ENCODE assay signal across 13 cellular contexts in the genomic region with DNA sequence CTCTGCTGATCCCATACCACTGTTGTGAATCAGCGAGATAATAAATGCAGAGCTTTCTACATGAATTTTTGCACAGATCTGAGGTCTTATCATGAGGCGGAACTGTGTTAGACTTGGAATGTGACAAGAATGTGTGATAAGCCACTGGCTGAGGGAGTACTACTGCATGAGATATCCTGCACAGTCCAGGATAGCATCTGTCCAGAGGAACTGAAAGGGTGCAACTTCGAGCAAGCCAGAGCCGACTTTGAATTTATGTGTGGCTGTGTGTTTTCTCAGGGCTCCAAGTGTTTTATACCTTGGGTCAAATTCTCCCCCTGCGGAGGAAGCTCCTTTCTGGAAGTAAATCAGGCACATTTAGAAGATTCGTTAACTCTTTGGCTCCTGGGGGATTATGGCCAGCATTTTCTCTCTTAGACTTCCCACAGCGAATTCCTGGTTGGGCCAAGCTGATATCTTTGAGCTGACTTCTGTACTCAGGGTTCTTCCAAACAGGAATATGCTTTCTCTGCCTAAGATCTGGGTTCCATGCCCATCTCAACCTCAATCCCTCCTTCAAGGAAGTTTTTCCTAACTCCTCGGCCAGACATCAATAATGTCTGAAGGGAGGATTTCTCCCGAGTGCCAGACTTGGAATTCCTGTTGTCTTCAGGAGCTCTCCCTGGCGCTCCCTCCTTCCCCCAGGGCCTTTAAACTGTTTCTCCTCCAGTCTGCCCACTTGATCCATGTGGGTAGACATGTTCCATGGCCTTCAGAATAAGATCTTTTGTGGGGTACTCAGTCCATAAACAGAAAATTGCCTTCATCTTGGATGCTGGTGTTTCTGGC. TPM values are rescaled to one million over a fixed set of nuclear protein-coding genes. Genes with fewer than 3 reads are reported as not detected.
DNase-seq lines count a peak whose midpoint lies in the region; ATAC-seq and TF ChIP-seq lines count a peak whose summit lies in the region.
"Had no signal": no experiment of that assay in that cellular context is flagged by ENCODE, and none has a peak within 500 bp of the region (broad histone marks: within the 10 kb centered on the region; RNA-seq: fewer than 3 reads in every experiment).

No MANE protein-coding gene starts in this region.

- peaks cover 46% of the 10 kb centered on the region for H3K27me3 Mint-ChIP-seq in HFFc6 (ENCODE audit: insufficient read depth)

- WGBS in smooth muscle cell (ENCODE audit: low lambda C conversion rate) = 15% methylated on average over 10 of the region's 10 CpGs

- DNase-seq in HFFc6 = peak; percentile 56
- DNase-seq in adipocyte (ENCODE audit: low read depth) = peak; percentile 35
- DNase-seq in smooth muscle cell (lab: John Stamatoyannopoulos, UW; ENCODE audit: unreplicated experiment) = no peak
- DNase-seq in SIG-M5 treated with dmso at 0.1 percent for 504 hours (lab: John Stamatoyannopoulos, UW; ENCODE audit: unreplicated experiment) = no peak
- DNase-seq in SW480 (ENCODE audit: low spot score) = no peak
- DNase-seq: activated CD4-positive, alpha-beta T cell treated with anti-CD3 and anti-CD28 coated beads for 48 hours; SIG-M5; stimulated activated naive CD8-positive, alpha-beta T cell treated with anti-CD3 and anti-CD28 coated beads, Interleukin-15, Interleukin-2, amounts not matched to agents 100 U/mL and 50 U/mL, for 24 hours had no signal

- H3K36me3 ChIP-seq in adipocyte (ENCODE audit: control insufficient read depth, insufficient read depth, low read length, severe bottlenecking) (no peaks in the 10 kb centered on the region), iPS-18a (ENCODE audit: control insufficient read depth, low read depth, low read length) (no peaks in the 10 kb centered on the region), smooth muscle cell (ENCODE audit: low read depth) (no peaks in the 10 kb centered on the region)

- peak overlapping the region; percentile 48 for H3K4me3 Mint-ChIP-seq in HFFc6

- H3K9me3 Mint-ChIP-seq in HFFc6 = peaks cover 13% of the 10 kb centered on the region

- H3K4me1 ChIP-seq in adipocyte (ENCODE audit: control insufficient read depth, insufficient read depth, low read length) = peaks cover 29% of the 10 kb centered on the region
- peaks cover 29% of the 10 kb centered on the region for H3K4me1 ChIP-seq in iPS-18a (ENCODE audit: control insufficient read depth, low read depth, low read length)
- H3K4me1 ChIP-seq in smooth muscle cell (ENCODE audit: low read depth) = peaks cover 22% of the 10 kb centered on the region

- H3F3A ChIP-seq in smooth muscle cell (ENCODE audit: low read depth) = peaks cover 17% of the 10 kb centered on the region

- H3K4me2 ChIP-seq in smooth muscle cell = peak overlapping the region; percentile 82

- ATAC-seq in GM19351 (IDR thresholded peaks at IDR 0.05; ENCODE audit: unreplicated experiment) (no peak), GM21619 (IDR thresholded peaks at IDR 0.05; ENCODE audit: unreplicated experiment) (no peak)
- ATAC-seq: activated naive CD4-positive, alpha-beta T cell treated with anti-CD3 and anti-CD28 coated beads, Interleukin-2, amount 50 U/mL, for 72 hours; stimulated activated naive CD8-positive, alpha-beta T cell treated with anti-CD3 and anti-CD28 coated beads, Interleukin-15, Interleukin-2, amounts not matched to agents 100 U/mL and 50 U/mL, for 24 hours had no signal

- H3K4me1 Mint-ChIP-seq in HFFc6 (ENCODE audit: low read depth) = peaks cover 41% of the 10 kb centered on the region

- H3K27ac Mint-ChIP-seq in HFFc6 = no peak overlapping the region
- H3K27ac Mint-ChIP-seq: activated naive CD4-positive, alpha-beta T cell treated with anti-CD3 and anti-CD28 coated beads, Interleukin-2, amount 50 U/mL, for 72 hours had no signal

- peak overlapping the region; percentile 65 for H3K9ac ChIP-seq in adipocyte (ENCODE audit: low read length)
- H3K9ac ChIP-seq in iPS-18a (ENCODE audit: low read length) = peak overlapping the region; percentile 65
- H3K9ac ChIP-seq in smooth muscle cell (ENCODE audit: low read depth) = peak overlapping the region; percentile 23

- H3K27ac ChIP-seq in iPS-18a (ENCODE audit: low read length) (no peak overlapping the region), smooth muscle cell (ENCODE audit: low read depth) (peak overlapping the region; percentile 92)
- H3K27ac ChIP-seq: epithelial cell of prostate had no signal

- peaks cover 13% of the 10 kb centered on the region for H3K36me3 Mint-ChIP-seq in HFFc6 (ENCODE audit: low read depth)

- H4K20me1 ChIP-seq in smooth muscle cell (ENCODE audit: low read depth) = peaks cover 19% of the 10 kb centered on the region

- H3K79me2 ChIP-seq in smooth muscle cell (ENCODE audit: low read depth) = peaks cover 23% of the 10 kb centered on the region

- no peaks in the 10 kb centered on the region for H3K9me3 ChIP-seq in adipocyte (ENCODE audit: control insufficient read depth, low read length)
- H3K9me3 ChIP-seq in iPS-18a (ENCODE audit: control insufficient read depth, low read depth, low read length) = no peaks in the 10 kb centered on the region
- H3K9me3 ChIP-seq in smooth muscle cell (replicated peaks; ENCODE audit: low read depth) = no peaks in the 10 kb centered on the region

- TF ChIP-seq CTCF in HFFc6 (IDR thresholded peaks at IDR 0.05) (no peak), smooth muscle cell (IDR thresholded peaks at IDR 0.05; ENCODE audit: borderline replicate concordance, insufficient read depth, poor library complexity, severe bottlenecking) (no peak)

- peak overlapping the region; percentile 73 for H2AFZ ChIP-seq in smooth muscle cell (ENCODE audit: low read depth)

- H3K27me3 ChIP-seq in adipocyte (replicated peaks; ENCODE audit: control insufficient read depth, insufficient read depth, low read length) (peaks cover 15% of the 10 kb centered on the region), iPS-18a (ENCODE audit: control insufficient read depth, insufficient read depth, low read length) (peaks cover 34% of the 10 kb centered on the region), smooth muscle cell (ENCODE audit: low read depth) (no peaks in the 10 kb centered on the region)

- H3K4me3 ChIP-seq in adipocyte (ENCODE audit: low read length) = no peak overlapping the region
- peak overlapping the region; percentile 31 for H3K4me3 ChIP-seq in iPS-18a (ENCODE audit: low read length)
- peak overlapping the region; percentile 64 for H3K4me3 ChIP-seq in smooth muscle cell

RNA-seq across cellular contexts. Expression of a gene that starts 2.5 kb away (rescaled TPM):
- 1 to 10 TPM in 4 of 6 experiments, under 1 TPM in 2; 0.28 to 3.7 (median 2.1) TPM for total RNA-seq in HFFc6 (2021; fragmentation: NEBNext Ultra II Directional; extraction: Animal tissue kit (Norgen Biotek cat#: 25700))
- total RNA-seq in smooth muscle cell = 1,229 and 1,648 TPM in 2 replicates
- 1,158 and 1,655 TPM in 2 replicates for polyA plus RNA-seq in smooth muscle cell

RNA-seq across cellular contexts. Expression of a gene that starts 48.5 kb away (rescaled TPM):
- total RNA-seq in HFFc6 (2021; fragmentation: NEBNext Ultra II Directional; extraction: Animal tissue kit (Norgen Biotek cat#: 25700)) = 10 to 100 TPM; 14.5 to 20.9 (median 17.8) TPM
- 18.3 and 23.0 TPM in 2 replicates for total RNA-seq in smooth muscle cell
- 27.1 and 35.1 TPM in 2 replicates for polyA plus RNA-seq in smooth muscle cell

Comparison
In these comparisons a context has a peak if more than half of its experiments do, and no peak if none do; other contexts are left out.
1. DNase-seq: peak in HFFc6 (single experiment) and adipocyte (single experiment); none in smooth muscle cell (single experiment), SIG-M5 treated with dmso at 0.1 percent for 504 hours (single experiment) and SW480 (single experiment).
2. RNA of a gene that starts 2.5 kb away (total RNA-seq): 1,229 to 1,648 TPM in smooth muscle cell; 0.28 to 3.7 TPM in HFFc6; every median in the first group is over 100 times any median in the second.
3. Peak in every context shown above with its lines, with median percentiles within 50 percentile points of each other: H3K9ac ChIP-seq.